ENCODE assay signal across 32 cellular contexts in the genomic region with DNA sequence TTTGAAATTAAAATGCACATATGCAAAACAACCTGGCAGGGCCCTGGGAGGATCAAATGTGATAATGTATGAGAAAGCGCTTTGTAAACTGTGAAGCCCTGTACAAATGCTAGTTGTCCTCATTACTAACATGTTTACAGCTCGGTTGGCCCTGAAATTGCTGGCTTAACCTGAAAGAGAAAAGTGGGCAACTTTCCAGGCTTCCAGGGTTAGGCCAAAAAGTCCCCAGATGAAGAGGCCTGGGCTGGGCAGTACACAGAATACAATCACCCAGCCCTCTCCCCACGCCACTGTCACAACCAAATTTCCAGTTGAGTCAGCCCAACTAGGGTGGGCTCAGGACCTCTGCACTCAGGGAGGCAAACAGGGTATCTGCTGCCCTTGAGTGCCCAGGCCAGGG.
DNase-seq lines count a peak whose midpoint lies in the region; TF ChIP-seq lines count a peak whose summit lies in the region.
"Had no signal": no experiment of that assay in that cellular context is flagged by ENCODE, and none has a peak within 500 bp of the region (broad histone marks: within the 10 kb centered on the region; RNA-seq: fewer than 3 reads in every experiment).

No MANE protein-coding gene starts in this region.

- no peaks in the 10 kb centered on the region for H3K9me3 ChIP-seq in osteoblast (ENCODE audit: low read depth, low read length)
- H3K9me3 ChIP-seq: esophagus squamous epithelium, gastrocnemius medialis, left lung, pancreas, right atrium auricular region, thoracic aorta had no signal

- no peaks in the 10 kb centered on the region for H4K20me1 ChIP-seq in osteoblast (ENCODE audit: insufficient read depth, low read length)

- no peak for TF ChIP-seq CTCF in GM12865 (IDR thresholded peaks at IDR 0.05; ENCODE audit: insufficient read depth, low read depth, low read length, missing control alignments)
- TF ChIP-seq CTCF in brain (conservative IDR thresholded peaks at IDR 0.05), result no peak
- no peak for TF ChIP-seq CTCF in osteoblast (IDR thresholded peaks at IDR 0.05; ENCODE audit: extremely low read depth, low read depth, low read length)

- POLR2A ChIA-PET in activated CD4-positive, alpha-beta T cell treated with anti-CD3 and anti-CD28 coated beads, Interleukin-2, amount 10 ng/mL, durations not matched to agents 7 days and 5 days (lab: Charles Lee), result no interaction called here

- peaks cover 5% of the 10 kb centered on the region for H3K36me3 ChIP-seq in osteoblast (ENCODE audit: insufficient read depth, low read length)

- no peaks in the 10 kb centered on the region for H3K27me3 ChIP-seq in osteoblast (ENCODE audit: insufficient read depth, low read length)
- H3K27me3 ChIP-seq: esophagus squamous epithelium, gastrocnemius medialis, left lung, pancreas, right atrium auricular region had no signal

- H3K4me1 ChIP-seq in osteoblast (ENCODE audit: insufficient read depth, low read length), result peaks cover 6% of the 10 kb centered on the region
- H3K4me1 ChIP-seq: pancreas had no signal

- no peaks in the 10 kb centered on the region for H3K79me2 ChIP-seq in osteoblast (ENCODE audit: insufficient read depth, low read length)

- H3K4me2 ChIP-seq in osteoblast (ENCODE audit: insufficient read depth, low read length), result no peak overlapping the region

- H3K4me3 ChIP-seq in GM12865 (ENCODE audit: low read depth, low read length), result no peak overlapping the region
- H3K4me3 ChIP-seq in osteoblast (ENCODE audit: insufficient read depth, low read length), result no peak overlapping the region
- H3K4me3 ChIP-seq: coronary artery, esophagus squamous epithelium, gastrocnemius medialis, left lung, pancreas, right atrium auricular region, thoracic aorta had no signal

- no peak overlapping the region for H3K27ac ChIP-seq in osteoblast (ENCODE audit: low read depth, low read length)
- H3K27ac ChIP-seq: C4-2B, coronary artery, left lung, pancreas, right atrium auricular region, thoracic aorta, WERI-Rb-1 had no signal

- H3K9me3 Mint-ChIP-seq in brain, result no peaks in the 10 kb centered on the region
- H3K9me3 Mint-ChIP-seq in activated CD4-positive, alpha-beta T cell treated with anti-CD3 and anti-CD28 coated beads, Interleukin-2, amount 10 ng/mL, durations not matched to agents 7 days and 5 days, result no peaks in the 10 kb centered on the region
- H3K9me3 Mint-ChIP-seq: activated T-helper 1 cell treated with anti-CD3 and anti-CD28 coated beads, Interleukin-12 subunit alpha, Interleukin-12 subunit beta, Interleukin-2, Interleukin-4 antibody, amounts not matched to agents 30 ng/mL and 10 ng/mL and 1 ng/mL, durations not matched to agents 14 hours and 24 hours and 36 hours; immature natural killer cell; natural killer cell treated with Interleukin-12 subunit alpha and Interleukin-12 subunit beta and Interleukin-15 and Interleukin-18, amount 100 ng/mL, for 72 hours; T-helper 2 cell treated with Interferon-gamma antibody and Interleukin-4, amounts not matched to agents 5 μg/mL and 100 μg/mL, for 36 hours had no signal

- peaks cover 38% of the 10 kb centered on the region for H3K36me3 Mint-ChIP-seq in brain
- peaks cover 33% of the 10 kb centered on the region for H3K36me3 Mint-ChIP-seq in activated CD4-positive, alpha-beta T cell treated with anti-CD3 and anti-CD28 coated beads, Interleukin-2, amount 10 ng/mL, durations not matched to agents 7 days and 5 days (ENCODE audit: low read depth)
- H3K36me3 Mint-ChIP-seq: natural killer cell treated with Interleukin-12 subunit alpha and Interleukin-12 subunit beta and Interleukin-15 and Interleukin-18, amount 100 ng/mL, for 72 hours had no signal

- CTCF ChIA-PET in activated CD4-positive, alpha-beta T cell treated with anti-CD3 and anti-CD28 coated beads, Interleukin-2, amount 10 ng/mL, durations not matched to agents 7 days and 5 days (lab: Charles Lee), result interaction anchor here (1.2 to 1.3 kb wide), 2 partner anchors 13 to 20 kb away, joined by 3 to 4 read pairs; no protein-coding TSS in a partner anchor

- H3K4me3 Mint-ChIP-seq in brain, result no peak overlapping the region
- no peak overlapping the region for H3K4me3 Mint-ChIP-seq in activated CD4-positive, alpha-beta T cell treated with anti-CD3 and anti-CD28 coated beads, Interleukin-2, amount 10 ng/mL, durations not matched to agents 7 days and 5 days
- H3K4me3 Mint-ChIP-seq: activated T-helper 1 cell treated with anti-CD3 and anti-CD28 coated beads, Interleukin-12 subunit alpha, Interleukin-12 subunit beta, Interleukin-2, Interleukin-4 antibody, amounts not matched to agents 30 ng/mL and 10 ng/mL and 1 ng/mL, durations not matched to agents 14 hours and 24 hours and 36 hours; immature natural killer cell; natural killer cell treated with Interleukin-12 subunit alpha and Interleukin-12 subunit beta and Interleukin-15 and Interleukin-18, amount 100 ng/mL, for 72 hours; stimulated activated naive B cell treated with anti-CD40 and anti-IgM and Interleukin-4, amounts not matched to agents 10 μg/mL and 1 μg/mL and 100 μg/mL, for 72 hours; T-helper 2 cell treated with Interferon-gamma antibody and Interleukin-4, amounts not matched to agents 5 μg/mL and 100 μg/mL, for 36 hours had no signal

- peaks cover 48% of the 10 kb centered on the region for H3K4me1 Mint-ChIP-seq in brain
- peaks cover 64% of the 10 kb centered on the region for H3K4me1 Mint-ChIP-seq in activated CD4-positive, alpha-beta T cell treated with anti-CD3 and anti-CD28 coated beads, Interleukin-2, amount 10 ng/mL, durations not matched to agents 7 days and 5 days

- H3K27ac Mint-ChIP-seq in brain, result peak overlapping the region in 4 of 5 experiments; percentile 13 to 90 (median 60)
- no peak overlapping the region for H3K27ac Mint-ChIP-seq in activated CD4-positive, alpha-beta T cell treated with anti-CD3 and anti-CD28 coated beads, Interleukin-2, amount 10 ng/mL, durations not matched to agents 7 days and 5 days
- H3K27ac Mint-ChIP-seq: activated T-helper 1 cell treated with anti-CD3 and anti-CD28 coated beads, Interleukin-12 subunit alpha, Interleukin-12 subunit beta, Interleukin-2, Interleukin-4 antibody, amounts not matched to agents 30 ng/mL and 10 ng/mL and 1 ng/mL, durations not matched to agents 14 hours and 24 hours and 36 hours; immature natural killer cell; natural killer cell treated with Interleukin-12 subunit alpha and Interleukin-12 subunit beta and Interleukin-15 and Interleukin-18, amount 100 ng/mL, for 72 hours; stimulated activated naive B cell treated with anti-CD40 and anti-IgM and Interleukin-4, amounts not matched to agents 10 μg/mL and 1 μg/mL and 100 μg/mL, for 72 hours; T-helper 2 cell treated with Interferon-gamma antibody and Interleukin-4, amounts not matched to agents 5 μg/mL and 100 μg/mL, for 36 hours had no signal

- peak; percentile 36 for DNase-seq in GM12865 (ENCODE audit: low read depth)
- DNase-seq in NCI-H2196 treated with DMSO at 0.1 percent for 48 hours (lab: John Stamatoyannopoulos, UW; ENCODE audit: unreplicated experiment), result peak; percentile 33
- peak; percentile 27 for DNase-seq in osteoblast (ENCODE audit: insufficient read length, low spot score, missing footprints)
- no peak for DNase-seq in NCI-H1048 (lab: John Stamatoyannopoulos, UW)
- DNase-seq in activated CD4-positive, alpha-beta T cell treated with anti-CD3 and anti-CD28 coated beads, Interleukin-2, amount 10 ng/mL, durations not matched to agents 7 days and 5 days, result no peak
- DNase-seq in HuH-7 (ENCODE audit: low spot score), result no peak
- DNase-seq: activated CD4-positive, alpha-beta T cell treated with anti-CD3 and anti-CD28 coated beads, Interleukin-2, amount 50 U/mL, for 1 hour; activated naive CD4-positive, alpha-beta T cell treated with anti-CD3 and anti-CD28 coated beads, Interleukin-2, amount 50 U/mL, for 16 hours; DMS53; esophagus squamous epithelium; gastrocnemius medialis; GDM1; hippocampal formation; immature natural killer cell; left lung; midbrain; NCI-H2029; NCI-H345; NCI-H82; Right ventricle myocardium superior; stimulated activated CD4-positive, alpha-beta T cell treated with anti-CD3 and anti-CD28 coated beads, Interleukin-4, amount 100 ng/mL, for 24 hours; stimulated activated naive B cell treated with anti-CD40 and anti-IgM and Interleukin-4, amounts not matched to agents 10 μg/mL and 1 μg/mL and 100 μg/mL, for 72 hours; WERI-Rb-1 had no signal

- no peaks in the 10 kb centered on the region for H3K27me3 Mint-ChIP-seq in brain
- no peaks in the 10 kb centered on the region for H3K27me3 Mint-ChIP-seq in activated CD4-positive, alpha-beta T cell treated with anti-CD3 and anti-CD28 coated beads, Interleukin-2, amount 10 ng/mL, durations not matched to agents 7 days and 5 days
- H3K27me3 Mint-ChIP-seq: natural killer cell treated with Interleukin-12 subunit alpha and Interleukin-12 subunit beta and Interleukin-15 and Interleukin-18, amount 100 ng/mL, for 72 hours; stimulated activated naive B cell treated with anti-CD40 and anti-IgM and Interleukin-4, amounts not matched to agents 10 μg/mL and 1 μg/mL and 100 μg/mL, for 72 hours had no signal

- H2AFZ ChIP-seq in osteoblast (ENCODE audit: low read length), result no peak overlapping the region

Comparison
In these comparisons a context has a peak if more than half of its experiments do, and no peak if none do; other contexts are left out.
1. DNase-seq: peak in GM12865 (single experiment), NCI-H2196 treated with DMSO at 0.1 percent for 48 hours (single experiment) and osteoblast (single experiment); none in NCI-H1048 (single experiment), activated CD4-positive, alpha-beta T cell treated with anti-CD3 and anti-CD28 coated beads, Interleukin-2, amount 10 ng/mL, durations not matched to agents 7 days and 5 days (single experiment) and HuH-7 (single experiment).